Comparison of ENCODE assay signal across 8 cellular contexts in the genomic region with DNA sequence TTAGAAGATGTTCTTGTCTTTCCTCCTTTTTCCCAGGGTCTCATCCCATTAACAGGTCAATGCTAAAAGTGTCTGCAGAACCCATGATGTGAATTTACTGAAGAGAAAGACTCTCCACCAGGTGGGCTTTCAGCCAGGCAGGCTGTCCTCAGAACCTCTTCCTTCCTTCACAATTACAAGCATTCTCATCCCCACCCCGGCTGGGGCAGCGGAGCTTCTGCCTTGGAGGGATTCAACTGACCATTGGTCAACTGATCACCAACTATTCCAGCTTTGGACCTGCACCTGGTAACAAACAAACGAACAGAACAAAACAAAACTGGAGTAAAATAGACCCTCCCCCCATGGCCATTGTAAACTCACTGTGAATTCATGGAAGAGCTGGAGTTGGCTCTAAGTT. TPM values are rescaled to one million over a fixed set of nuclear protein-coding genes. Genes with fewer than 3 reads are reported as not detected.
"Had no signal": no experiment of that assay in that cellular context is flagged by ENCODE, and none has a peak within 500 bp of the region (broad histone marks: within the 10 kb centered on the region; RNA-seq: fewer than 3 reads in every experiment).

No MANE protein-coding gene starts in this region.

- H3K4me3 Mint-ChIP-seq: H9, IgD-negative memory B cell had no signal

- H3K36me3 Mint-ChIP-seq: IgD-negative memory B cell had no signal

- H3K27ac ChIP-seq: GM23248 had no signal

- H3K27ac Mint-ChIP-seq: H9 had no signal

- H3K9ac ChIP-seq: GM23248 had no signal

- H3K4me3 ChIP-seq: GM23248 had no signal

- H3K9me3 Mint-ChIP-seq: H9 had no signal

- H2AFZ ChIP-seq: GM23248 had no signal

- DNase-seq: GM23248, GOT3, HCEC 1CT had no signal

- FAIRE-seq: H54, HTR-8/SVneo had no signal

RNA-seq across cellular contexts. Expression of a gene that starts 12.6 kb away (rescaled TPM):
- total RNA-seq: GM23248, H9, HT-29 had no signal
- polyA plus RNA-seq: GM23248, IgD-negative memory B cell had no signal

RNA-seq across cellular contexts. Expression of a gene that starts 48.6 kb away (rescaled TPM):
- total RNA-seq: GM23248, HT-29 had no signal
- polyA plus RNA-seq: GM23248, IgD-negative memory B cell had no signal
